Comparison of ENCODE assay signal across 1 cellular context in genomic region chr10:89425000-89425399, GRCh38.
TF ChIP-seq lines count a peak whose summit lies in the region.

No MANE protein-coding gene starts in this region.

TF ChIP-seq in SK-N-SH, 30 proteins besides CTCF, POLR2A, EP300 and RAD21 (continued from another document):
- TF ChIP-seq NFIC (IDR thresholded peaks at IDR 0.05; ENCODE audit: borderline replicate concordance): no peak
